9 cellular contexts compared by ENCODE assay signal in genomic region chr13:39612023-39612637, GRCh38. TPM values are rescaled to one million over a fixed set of nuclear protein-coding genes. Genes with fewer than 3 reads are reported as not detected.
DNase-seq lines count a peak whose midpoint lies in the region; ATAC-seq and TF ChIP-seq lines count a peak whose summit lies in the region.
"Had no signal": no experiment of that assay in that cellular context is flagged by ENCODE, and none has a peak within 500 bp of the region (broad histone marks: within the 10 kb centered on the region; RNA-seq: fewer than 3 reads in every experiment).

No MANE protein-coding gene starts in this region.

- POLR2A ChIA-PET in activated CD8-positive, alpha-beta T cell treated with anti-CD3 and anti-CD28 coated beads, Interleukin-2, amount 10 ng/mL, durations not matched to agents 7 days and 5 days (lab: Charles Lee) = no interaction called here
- POLR2A ChIA-PET in naive thymus-derived CD4-positive, alpha-beta T cell (lab: Charles Lee) = no interaction called here

- WGBS in esophagus muscularis mucosa = 64% methylated on average over 5 of the region's 5 CpGs
- WGBS in tibial nerve, 2 donors = 56 to 63% methylated on average over 5 of the region's 5 CpGs

- CTCF ChIA-PET in activated CD8-positive, alpha-beta T cell treated with anti-CD3 and anti-CD28 coated beads, Interleukin-2, amount 10 ng/mL, durations not matched to agents 7 days and 5 days (lab: Charles Lee) = interaction anchor here (0.7 to 2.8 kb wide), 40 partner anchors 8 to 629 kb away, joined by 3 to 12 read pairs (median 4); partner anchors contain the start of genes COG6, LHFPL6, NHLRC3 and PROSER1
- CTCF ChIA-PET in naive thymus-derived CD4-positive, alpha-beta T cell (lab: Charles Lee) = interaction anchor here (1.4 to 1.7 kb wide), 4 partner anchors 14 to 564 kb away, joined by 3 to 9 read pairs (median 6); no protein-coding TSS in a partner anchor

- TF ChIP-seq EP300 in esophagus muscularis mucosa (IDR thresholded peaks at IDR 0.05) (no peak), tibial nerve (IDR thresholded peaks at IDR 0.05) (no peak)

- TF ChIP-seq CTCF in esophagus muscularis mucosa (IDR thresholded peaks at IDR 0.05) = peak; percentile 79 to 89 (median 85)
- TF ChIP-seq CTCF in tibial nerve (IDR thresholded peaks at IDR 0.05) = peak; percentile 74 to 88 (median 80)

- TF ChIP-seq POLR2A in esophagus muscularis mucosa (IDR thresholded peaks at IDR 0.05; ENCODE audit: low read depth) (no peak), tibial nerve (IDR thresholded peaks at IDR 0.05) (no peak)

- no peaks in the 10 kb centered on the region for H3K27me3 ChIP-seq in esophagus muscularis mucosa
- H3K27me3 ChIP-seq in naive thymus-derived CD4-positive, alpha-beta T cell (ENCODE audit: control insufficient read depth in 2 of 2, insufficient read depth in 2 of 2, low read length in 2 of 2) = no peaks in the 10 kb centered on the region
- H3K27me3 ChIP-seq in tibial nerve = no peaks in the 10 kb centered on the region

- H3K9me3 Mint-ChIP-seq in activated CD8-positive, alpha-beta T cell treated with anti-CD3 and anti-CD28 coated beads, Interleukin-2, amount 10 ng/mL, durations not matched to agents 7 days and 5 days (ENCODE audit: insufficient read depth) = no peaks in the 10 kb centered on the region
- no peaks in the 10 kb centered on the region for H3K9me3 Mint-ChIP-seq in naive thymus-derived CD4-positive, alpha-beta T cell
- H3K9me3 Mint-ChIP-seq: stimulated activated naive CD8-positive, alpha-beta T cell treated with anti-CD3 and anti-CD28 coated beads, Interleukin-15, Interleukin-2, amounts not matched to agents 100 ng/mL and 50 ng/mL, for 24 hours had no signal

- H3K36me3 Mint-ChIP-seq in activated CD8-positive, alpha-beta T cell treated with anti-CD3 and anti-CD28 coated beads, Interleukin-2, amount 10 ng/mL, durations not matched to agents 7 days and 5 days (ENCODE audit: low read depth) = no peaks in the 10 kb centered on the region
- H3K36me3 Mint-ChIP-seq in naive thymus-derived CD4-positive, alpha-beta T cell = no peaks in the 10 kb centered on the region

- no peaks in the 10 kb centered on the region for H3K36me3 ChIP-seq in esophagus muscularis mucosa
- H3K36me3 ChIP-seq in naive thymus-derived CD4-positive, alpha-beta T cell (ENCODE audit: control insufficient read depth in 2 of 3, insufficient read depth in 3 of 3, low read length in 3 of 3) = no peaks in the 10 kb centered on the region
- no peaks in the 10 kb centered on the region for H3K36me3 ChIP-seq in tibial nerve

- H3K4me3 Mint-ChIP-seq in activated CD8-positive, alpha-beta T cell treated with anti-CD3 and anti-CD28 coated beads, Interleukin-2, amount 10 ng/mL, durations not matched to agents 7 days and 5 days = no peak overlapping the region
- no peak overlapping the region for H3K4me3 Mint-ChIP-seq in naive thymus-derived CD4-positive, alpha-beta T cell
- H3K4me3 Mint-ChIP-seq: stimulated activated naive CD8-positive, alpha-beta T cell treated with anti-CD3 and anti-CD28 coated beads, Interleukin-15, Interleukin-2, amounts not matched to agents 100 ng/mL and 50 ng/mL, for 24 hours had no signal

- H3K27ac Mint-ChIP-seq in activated CD8-positive, alpha-beta T cell treated with anti-CD3 and anti-CD28 coated beads, Interleukin-2, amount 10 ng/mL, durations not matched to agents 7 days and 5 days = no peak overlapping the region
- H3K27ac Mint-ChIP-seq in naive thymus-derived CD4-positive, alpha-beta T cell = no peak overlapping the region
- H3K27ac Mint-ChIP-seq: stimulated activated naive CD8-positive, alpha-beta T cell treated with anti-CD3 and anti-CD28 coated beads, Interleukin-15, Interleukin-2, amounts not matched to agents 100 ng/mL and 50 ng/mL, for 24 hours had no signal

- H3K4me1 Mint-ChIP-seq in activated CD8-positive, alpha-beta T cell treated with anti-CD3 and anti-CD28 coated beads, Interleukin-2, amount 10 ng/mL, durations not matched to agents 7 days and 5 days (ENCODE audit: low read depth) = no peaks in the 10 kb centered on the region
- H3K4me1 Mint-ChIP-seq in naive thymus-derived CD4-positive, alpha-beta T cell = peaks cover 0 to 2% (median 0%) of the 10 kb centered on the region in 7 donors

- H3K4me3 ChIP-seq in esophagus muscularis mucosa (no peak overlapping the region), tibial nerve (no peak overlapping the region)
- H3K4me3 ChIP-seq in naive thymus-derived CD4-positive, alpha-beta T cell (ENCODE audit: low read length) = no peak overlapping the region

- no peak overlapping the region for H3K27ac ChIP-seq in esophagus muscularis mucosa (replicated peaks in 1 of 4)
- no peak overlapping the region for H3K27ac ChIP-seq in naive thymus-derived CD4-positive, alpha-beta T cell (ENCODE audit: low read depth, low read length)
- H3K27ac ChIP-seq in tibial nerve = no peak overlapping the region

- intact Hi-C loops in esophagus muscularis mucosa (cut with DNase I) = loop anchor here (2.0 to 5.0 kb wide), 2 partner anchors 350 to 467 kb away; no protein-coding TSS in a partner anchor
- intact Hi-C loops in naive thymus-derived CD4-positive, alpha-beta T cell (cut with micrococcal nuclease) = loop anchor here (1.0 to 10.0 kb wide), 8 partner anchors 63 to 642 kb away; no protein-coding TSS in a partner anchor

- peak; percentile 61 for DNase-seq in COR-L47 (lab: John Stamatoyannopoulos, UW)
- DNase-seq in NCI-H82 (lab: John Stamatoyannopoulos, UW) = peak; percentile 93
- DNase-seq in activated CD8-positive, alpha-beta T cell treated with anti-CD3 and anti-CD28 coated beads, Interleukin-2, amount 10 ng/mL, durations not matched to agents 7 days and 5 days = peak; percentile 74
- DNase-seq in esophagus muscularis mucosa (ENCODE audit: extremely low spot score) = no peak
- peak in 7 of 9 donors; percentile 19 to 54 (median 40) for DNase-seq in naive thymus-derived CD4-positive, alpha-beta T cell
- peak; percentile 65 to 99 for DNase-seq in tibial nerve (ENCODE audit: low spot score in 2 of 2)
- DNase-seq in HuH-7.5 (ENCODE audit: low spot score) = no peak

- H3K9me3 ChIP-seq in esophagus muscularis mucosa (no peaks in the 10 kb centered on the region), tibial nerve (no peaks in the 10 kb centered on the region)
- H3K9me3 ChIP-seq in naive thymus-derived CD4-positive, alpha-beta T cell (ENCODE audit: control insufficient read depth in 2 of 3, low read length in 3 of 3) = no peaks in the 10 kb centered on the region

- H3K4me1 ChIP-seq in esophagus muscularis mucosa (peaks cover 0 to 9% (median 0%) of the 10 kb centered on the region in 4 donors), tibial nerve (peaks cover 0 to 6% (median 0%) of the 10 kb centered on the region in 4 donors)
- no peaks in the 10 kb centered on the region for H3K4me1 ChIP-seq in naive thymus-derived CD4-positive, alpha-beta T cell (ENCODE audit: control insufficient read depth in 2 of 2, insufficient read depth in 2 of 2, low read length in 2 of 2)

- ATAC-seq in HG03432 (IDR thresholded peaks at IDR 0.05; ENCODE audit: unreplicated experiment) = peak; percentile 56
- no peak for ATAC-seq in activated CD8-positive, alpha-beta T cell treated with anti-CD3 and anti-CD28 coated beads, Interleukin-2, amount 10 ng/mL, durations not matched to agents 7 days and 5 days
- ATAC-seq in naive thymus-derived CD4-positive, alpha-beta T cell = peak; percentile 31

- peaks cover 8% of the 10 kb centered on the region for H3K27me3 Mint-ChIP-seq in activated CD8-positive, alpha-beta T cell treated with anti-CD3 and anti-CD28 coated beads, Interleukin-2, amount 10 ng/mL, durations not matched to agents 7 days and 5 days (ENCODE audit: low read depth)
- peaks cover 0 to 19% (median 13%) of the 10 kb centered on the region in 5 donors for H3K27me3 Mint-ChIP-seq in naive thymus-derived CD4-positive, alpha-beta T cell

RNA-seq across cellular contexts. Expression of gene LHFPL6, which starts 9.1 kb away (rescaled TPM):
- total RNA-seq in activated CD8-positive, alpha-beta T cell treated with anti-CD3 and anti-CD28 coated beads, Interleukin-2, amount 10 ng/mL, durations not matched to agents 7 days and 5 days = under 1 TPM in 1 of 2 experiments, not detected in 1; 0.13 TPM
- total RNA-seq in esophagus muscularis mucosa (10 to 100 TPM; 55.6 to 75.9 (median 72.0) TPM), tibial nerve (100 to 1,000 TPM; 113 to 177 (median 146) TPM)
- under 1 TPM in 1 of 5 experiments, not detected in 4; 0.92 TPM for total RNA-seq in naive thymus-derived CD4-positive, alpha-beta T cell
- polyA plus RNA-seq in naive thymus-derived CD4-positive, alpha-beta T cell = not detected

RNA-seq across cellular contexts. Expression of gene COG6, which starts 43.3 kb away (rescaled TPM):
- 10 to 100 TPM; 21.2 to 26.0 TPM for total RNA-seq in activated CD8-positive, alpha-beta T cell treated with anti-CD3 and anti-CD28 coated beads, Interleukin-2, amount 10 ng/mL, durations not matched to agents 7 days and 5 days
- 10 to 100 TPM; 13.0 to 19.9 (median 14.3) TPM for total RNA-seq in esophagus muscularis mucosa
- 10 to 100 TPM; 19.4 to 41.6 (median 32.3) TPM for total RNA-seq in naive thymus-derived CD4-positive, alpha-beta T cell
- polyA plus RNA-seq in naive thymus-derived CD4-positive, alpha-beta T cell = 10 to 100 TPM; 18.1 to 20.3 TPM
- 10 to 100 TPM; 15.1 to 24.0 (median 17.0) TPM for total RNA-seq in tibial nerve

Comparison
In these comparisons a context has a peak if more than half of its experiments do, and no peak if none do; other contexts are left out.
1. DNase-seq: peak in COR-L47 (single experiment), NCI-H82 (single experiment), activated CD8-positive, alpha-beta T cell treated with anti-CD3 and anti-CD28 coated beads, Interleukin-2, amount 10 ng/mL, durations not matched to agents 7 days and 5 days (single experiment), naive thymus-derived CD4-positive, alpha-beta T cell (7 of 9) and tibial nerve (2 of 2); none in esophagus muscularis mucosa (single experiment) and HuH-7.5 (single experiment).
2. RNA of gene LHFPL6, which starts 9.1 kb away (total RNA-seq): 113 to 177 TPM in tibial nerve and 55.6 to 75.9 TPM in esophagus muscularis mucosa; 0.13 TPM in activated CD8-positive, alpha-beta T cell treated with anti-CD3 and anti-CD28 coated beads, Interleukin-2, amount 10 ng/mL, durations not matched to agents 7 days and 5 days and 0.92 TPM in naive thymus-derived CD4-positive, alpha-beta T cell; every median in the first group is over 10 times any median in the second.